ENCODE assay signal across 8 cellular contexts in genomic region chr7:130069978-130070899, GRCh38. TPM values are rescaled to one million over a fixed set of nuclear protein-coding genes. Genes with fewer than 3 reads are reported as not detected.
DNase-seq lines count a peak whose midpoint lies in the region; ATAC-seq and TF ChIP-seq lines count a peak whose summit lies in the region.

A gene with protein sequence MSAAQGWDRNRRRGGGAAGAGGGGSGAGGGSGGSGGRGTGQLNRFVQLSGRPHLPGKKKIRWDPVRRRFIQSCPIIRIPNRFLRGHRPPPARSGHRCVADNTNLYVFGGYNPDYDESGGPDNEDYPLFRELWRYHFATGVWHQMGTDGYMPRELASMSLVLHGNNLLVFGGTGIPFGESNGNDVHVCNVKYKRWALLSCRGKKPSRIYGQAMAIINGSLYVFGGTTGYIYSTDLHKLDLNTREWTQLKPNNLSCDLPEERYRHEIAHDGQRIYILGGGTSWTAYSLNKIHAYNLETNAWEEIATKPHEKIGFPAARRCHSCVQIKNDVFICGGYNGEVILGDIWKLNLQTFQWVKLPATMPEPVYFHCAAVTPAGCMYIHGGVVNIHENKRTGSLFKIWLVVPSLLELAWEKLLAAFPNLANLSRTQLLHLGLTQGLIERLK (plus strand): TSS chr7:130070534. CDS start chr7:130070644, 110 bp downstream.

- H3K27ac ChIP-seq in CD8-positive, alpha-beta T cell (ENCODE audit: low read depth, low read length) = peak within 1 kb of the TSS; percentile 76
- peak within 1 kb of the TSS; percentile 71 for H3K27ac ChIP-seq in ectodermal cell (ENCODE audit: insufficient read depth, low read depth, low read length, poor library complexity, severe bottlenecking)
- H3K27ac ChIP-seq in lower lobe of right lung = peak within 1 kb of the TSS; percentile 92

- no peaks in the 10 kb centered on the region for H3K9me3 ChIP-seq in CD8-positive, alpha-beta T cell (ENCODE audit: low read length)
- H3K9me3 ChIP-seq in ectodermal cell (ENCODE audit: control insufficient read depth, low read length) (no peaks in the 10 kb centered on the region), lower lobe of right lung (no peaks in the 10 kb centered on the region)

- intact Hi-C loops in CD8-positive, alpha-beta T cell (cut with DNase I, micrococcal nuclease) = loop anchor here (1.0 to 10.0 kb wide), 14 partner anchors 19 to 1257 kb away; partner anchors contain the start of genes CEP41 (in 2 of the 2), MEST (in 2 of the 2), TMEM209 (in 2 of the 2) and UBE2H (in 2 of the 2)
- intact Hi-C loops in lower lobe of right lung (cut with DNase I) = no loop called here

- peaks cover 18% of the 10 kb centered on the region for H3K36me3 Mint-ChIP-seq in CD8-positive, alpha-beta T cell

- H3K4me1 ChIP-seq in CD8-positive, alpha-beta T cell (ENCODE audit: insufficient read depth, low read length) = peaks cover 22% of the 10 kb centered on the region
- H3K4me1 ChIP-seq in ectodermal cell (ENCODE audit: control insufficient read depth, insufficient read depth, low read length) (peaks cover 9% of the 10 kb centered on the region), lower lobe of right lung (peaks cover 38% of the 10 kb centered on the region)

- peak within 1 kb of the TSS; percentile 87 for H3K4me3 Mint-ChIP-seq in CD8-positive, alpha-beta T cell

- H3K4me1 Mint-ChIP-seq in CD8-positive, alpha-beta T cell (ENCODE audit: low read depth) = peaks cover 46% of the 10 kb centered on the region

- peak within 1 kb of the TSS; percentile 92 for H3K27ac Mint-ChIP-seq in CD8-positive, alpha-beta T cell

- 1% methylated on average over 57 of the region's 57 CpGs for whole genome bisulfite sequencing in ectodermal cell, 2 experiments

- POLR2A ChIA-PET in CD8-positive, alpha-beta T cell (lab: Charles Lee) = interaction anchor here (0.7 to 2.0 kb wide), 4 partner anchors 18 to 134 kb away, joined by 3 to 11 read pairs (median 4); partner anchors contain the start of gene ZC3HC1

- H3K4me3 ChIP-seq in CD8-positive, alpha-beta T cell (ENCODE audit: low read depth, low read length) = peak within 1 kb of the TSS; percentile 67
- H3K4me3 ChIP-seq in ectodermal cell (ENCODE audit: insufficient read depth, low read depth, low read length) (peak within 1 kb of the TSS; percentile 89), lower lobe of right lung (peak within 1 kb of the TSS; percentile 94)

- peak; percentile 89 to 97 (median 95) for DNase-seq in CD8-positive, alpha-beta T cell
- DNase-seq in HS-27A (ENCODE audit: low read depth) (peak; percentile 81), NK-92 (lab: John Stamatoyannopoulos, UW; ENCODE audit: unreplicated experiment) (peak; percentile 91), lower lobe of right lung (peak; percentile 98)
- peak; percentile 87 to 93 for DNase-seq in activated CD8-positive, alpha-beta memory T cell treated with anti-CD3 and anti-CD28 coated beads for 1 hour (ENCODE audit: extremely low read depth in 1 of 2, low read depth in 1 of 2)
- DNase-seq in stimulated activated CD4-positive, alpha-beta T cell treated with anti-CD3 and anti-CD28 coated beads, TNF-alpha, amount 100 ng/mL, for 24 hours (ENCODE audit: low read depth in 3 of 3) = peak; percentile 88 to 95 (median 94)

- H3K27me3 ChIP-seq in CD8-positive, alpha-beta T cell (ENCODE audit: insufficient read depth, low read length) = no peaks in the 10 kb centered on the region
- no peaks in the 10 kb centered on the region for H3K27me3 ChIP-seq in ectodermal cell (ENCODE audit: control insufficient read depth, insufficient read depth, low read length, poor library complexity, severe bottlenecking)
- no peaks in the 10 kb centered on the region for H3K27me3 ChIP-seq in lower lobe of right lung (ENCODE audit: low read depth)

- no peaks in the 10 kb centered on the region for H3K9me3 Mint-ChIP-seq in CD8-positive, alpha-beta T cell

- H3K36me3 ChIP-seq in CD8-positive, alpha-beta T cell (ENCODE audit: insufficient read depth, low read length) = peaks cover 4% of the 10 kb centered on the region
- H3K36me3 ChIP-seq in ectodermal cell (ENCODE audit: control insufficient read depth, insufficient read depth, low read length) (no peaks in the 10 kb centered on the region), lower lobe of right lung (no peaks in the 10 kb centered on the region)

- CTCF ChIA-PET in CD8-positive, alpha-beta T cell (lab: Charles Lee) = interaction anchor here (0.6 to 6.0 kb wide), 7 partner anchors 11 to 688 kb away, joined by 3 to 41 read pairs (median 4); no protein-coding TSS in a partner anchor

- no peaks in the 10 kb centered on the region for H3K27me3 Mint-ChIP-seq in CD8-positive, alpha-beta T cell (ENCODE audit: low read depth)

- ATAC-seq in CD8-positive, alpha-beta T cell = peak; percentile 93
- ATAC-seq in GM19467 (IDR thresholded peaks at IDR 0.05; ENCODE audit: unreplicated experiment) (peak; percentile 96), lower lobe of right lung (peak; percentile 99)

- no peak for TF ChIP-seq CTCF in CD8-positive, alpha-beta T cell (IDR thresholded peaks at IDR 0.05)
- no peak for TF ChIP-seq CTCF in lower lobe of right lung (IDR thresholded peaks at IDR 0.05)

RNA-seq across cellular contexts. Expression of the gene that starts here (rescaled TPM):
- 1 to 10 TPM; 9.6 to 9.9 TPM for total RNA-seq in CD8-positive, alpha-beta T cell
- polyA plus RNA-seq in ectodermal cell (2013, experiment 1 of 4) = 21.1 TPM
- 19.5 TPM for polyA plus RNA-seq in ectodermal cell (2013, experiment 2 of 4)
- polyA plus RNA-seq in ectodermal cell (2013, experiment 3 of 4) = 16.7 TPM
- polyA plus RNA-seq in ectodermal cell (2013, experiment 4 of 4) = 19.4 TPM
- total RNA-seq in lower lobe of right lung = 34.2 TPM

Comparison
In these comparisons a context has a peak if more than half of its experiments do, and no peak if none do; other contexts are left out.
1. Peak in every context shown above with its lines: DNase-seq, ATAC-seq, H3K4me3 ChIP-seq and H3K27ac ChIP-seq.